Comparison of ENCODE assay signal across 8 cellular contexts in genomic region chr12:98504368-98504617, GRCh38. TPM values are rescaled to one million over a fixed set of nuclear protein-coding genes. Genes with fewer than 3 reads are reported as not detected.
DNase-seq lines count a peak whose midpoint lies in the region; ATAC-seq and TF ChIP-seq lines count a peak whose summit lies in the region.

No MANE protein-coding gene starts in this region.

- peaks cover 3% of the 10 kb centered on the region for H3K27me3 Mint-ChIP-seq in activated CD4-positive, alpha-beta memory T cell treated with anti-CD3 and anti-CD28 coated beads, Interleukin-2, amount 10 ng/mL, durations not matched to agents 7 days and 5 days
- peaks cover 16% of the 10 kb centered on the region for H3K27me3 Mint-ChIP-seq in type B pancreatic cell

- peak overlapping the region; percentile 86 for H3K4me3 Mint-ChIP-seq in activated CD4-positive, alpha-beta memory T cell treated with anti-CD3 and anti-CD28 coated beads, Interleukin-2, amount 10 ng/mL, durations not matched to agents 7 days and 5 days
- peak overlapping the region; percentile 95 for H3K4me3 Mint-ChIP-seq in type B pancreatic cell

- H3K36me3 Mint-ChIP-seq in activated CD4-positive, alpha-beta memory T cell treated with anti-CD3 and anti-CD28 coated beads, Interleukin-2, amount 10 ng/mL, durations not matched to agents 7 days and 5 days (ENCODE audit: low read depth), result peaks cover 10% of the 10 kb centered on the region
- peaks cover 9% of the 10 kb centered on the region for H3K36me3 Mint-ChIP-seq in type B pancreatic cell

- POLR2A ChIA-PET in activated CD4-positive, alpha-beta memory T cell treated with anti-CD3 and anti-CD28 coated beads, Interleukin-2, amount 10 ng/mL, durations not matched to agents 7 days and 5 days (lab: Charles Lee), result interaction anchor here (0.6 to 8.7 kb wide), 4 partner anchors 13 to 140 kb away, joined by 3 to 248 read pairs (median 9); partner anchors contain the start of genes SLC25A3 and TMPO

- no peak for DNase-seq in activated CD4-positive, alpha-beta memory T cell treated with anti-CD3 and anti-CD28 coated beads, Interleukin-2, amount 10 ng/mL, durations not matched to agents 7 days and 5 days
- no peak for DNase-seq in kidney epithelial cell (ENCODE audit: low read depth)
- DNase-seq in type B pancreatic cell (ENCODE audit: extremely low spot score, unreplicated experiment), result no peak
- DNase-seq in COLO668 (lab: John Stamatoyannopoulos, UW; ENCODE audit: unreplicated experiment), result no peak
- no peak for DNase-seq in activated CD4-positive, alpha-beta T cell treated with anti-CD3 and anti-CD28 coated beads for 48 hours
- DNase-seq in COLO829 (ENCODE audit: low spot score), result no peak

- ATAC-seq in GM18517 (IDR thresholded peaks at IDR 0.05; ENCODE audit: unreplicated experiment), result peak; percentile 14
- peak; percentile 4 for ATAC-seq in HG02840 (IDR thresholded peaks at IDR 0.05; ENCODE audit: low FRiP score, unreplicated experiment)

- H3K27ac Mint-ChIP-seq in activated CD4-positive, alpha-beta memory T cell treated with anti-CD3 and anti-CD28 coated beads, Interleukin-2, amount 10 ng/mL, durations not matched to agents 7 days and 5 days, result peak overlapping the region; percentile 98
- peak overlapping the region; percentile 99 for H3K27ac Mint-ChIP-seq in type B pancreatic cell

- CTCF ChIA-PET in activated CD4-positive, alpha-beta memory T cell treated with anti-CD3 and anti-CD28 coated beads, Interleukin-2, amount 10 ng/mL, durations not matched to agents 7 days and 5 days (lab: Charles Lee), result interaction anchor here (1.6 to 2.4 kb wide), 2 partner anchors 13 to 14 kb away, joined by 5 to 10 read pairs; no protein-coding TSS in a partner anchor

- H3K4me3 ChIP-seq in kidney epithelial cell (ENCODE audit: low read depth, low read length), result peak overlapping the region; percentile 56

- TF ChIP-seq CTCF in kidney epithelial cell (IDR thresholded peaks at IDR 0.05; ENCODE audit: insufficient read depth, low read length, poor library complexity, severe bottlenecking) (no peak), type B pancreatic cell (conservative IDR thresholded peaks at IDR 0.05) (no peak)

- H3K9me3 Mint-ChIP-seq in activated CD4-positive, alpha-beta memory T cell treated with anti-CD3 and anti-CD28 coated beads, Interleukin-2, amount 10 ng/mL, durations not matched to agents 7 days and 5 days, result peaks cover 3% of the 10 kb centered on the region
- H3K9me3 Mint-ChIP-seq in type B pancreatic cell, result no peaks in the 10 kb centered on the region

- H3K36me3 ChIP-seq in kidney epithelial cell (ENCODE audit: control insufficient read depth, insufficient read depth, low read length), result no peaks in the 10 kb centered on the region

- H3K27me3 ChIP-seq in kidney epithelial cell (ENCODE audit: control insufficient read depth, insufficient read depth, low read length), result no peaks in the 10 kb centered on the region

- H3K4me1 Mint-ChIP-seq in activated CD4-positive, alpha-beta memory T cell treated with anti-CD3 and anti-CD28 coated beads, Interleukin-2, amount 10 ng/mL, durations not matched to agents 7 days and 5 days, result peaks cover 35% of the 10 kb centered on the region
- H3K4me1 Mint-ChIP-seq in type B pancreatic cell (ENCODE audit: unreplicated experiment), result peaks cover 17% of the 10 kb centered on the region

RNA-seq across cellular contexts. Expression of gene TMPO, which starts 11.1 kb away (rescaled TPM):
- total RNA-seq in activated CD4-positive, alpha-beta memory T cell treated with anti-CD3 and anti-CD28 coated beads, Interleukin-2, amount 10 ng/mL, durations not matched to agents 7 days and 5 days, result 100 to 1,000 TPM; 315 to 320 TPM
- 63.0 and 81.7 TPM in 2 replicates for total RNA-seq in kidney epithelial cell
- 115 and 178 TPM in 2 replicates for total RNA-seq in type B pancreatic cell (ENCODE audit: low replicate concordance)
